8 cellular contexts compared by ENCODE assay signal in genomic region chr5:146084376-146084775, GRCh38. TPM values are rescaled to one million over a fixed set of nuclear protein-coding genes. Genes with fewer than 3 reads are reported as not detected.
"Had no signal": no experiment of that assay in that cellular context is flagged by ENCODE, and none has a peak within 500 bp of the region (broad histone marks: within the 10 kb centered on the region; RNA-seq: fewer than 3 reads in every experiment).

No MANE protein-coding gene starts in this region.

- H3K27me3 Mint-ChIP-seq: IgD-negative memory B cell had no signal

- H3K27ac ChIP-seq: HL-60 had no signal

- ATAC-seq: GM23338, HepG2 had no signal

- H3K4me3 Mint-ChIP-seq: GM23338, H9, IgD-negative memory B cell had no signal

- H3K27ac Mint-ChIP-seq: GM23338, H9, IgD-negative memory B cell had no signal

- H3K4me3 ChIP-seq: GM23338 had no signal

- H3K9me3 Mint-ChIP-seq: GM23338, H9, IgD-negative memory B cell had no signal

- DNase-seq: H9, HCEC 1CT had no signal

- H3K36me3 Mint-ChIP-seq: IgD-negative memory B cell had no signal

RNA-seq across cellular contexts. Expression of gene PLAC8L1, which starts 21.0 kb away (rescaled TPM):
- total RNA-seq: GM23338, H1, HepG2, HT1080 had no signal
